15 cellular contexts compared by ENCODE assay signal in the genomic region with DNA sequence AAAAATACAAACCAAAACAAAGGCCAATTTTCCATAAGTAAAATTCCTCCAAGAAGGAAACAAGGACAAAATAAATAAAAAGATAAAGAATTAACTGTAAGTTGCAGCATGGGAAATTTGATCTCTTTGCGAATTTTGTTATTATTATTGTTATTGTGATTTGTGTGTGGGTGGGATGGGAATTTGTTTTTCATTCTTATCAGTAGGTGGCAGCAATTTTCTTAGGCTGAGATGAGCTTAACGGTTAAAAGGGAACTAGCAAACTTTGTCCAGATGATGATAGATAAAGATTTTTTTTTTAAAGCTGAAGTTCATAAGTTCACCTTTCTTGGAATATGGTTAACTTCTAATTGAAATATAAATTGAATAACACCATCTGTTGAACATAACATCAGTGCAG.
DNase-seq lines count a peak whose midpoint lies in the region; ATAC-seq and TF ChIP-seq lines count a peak whose summit lies in the region.
"Had no signal": no experiment of that assay in that cellular context is flagged by ENCODE, and none has a peak within 500 bp of the region (broad histone marks: within the 10 kb centered on the region; RNA-seq: fewer than 3 reads in every experiment).

No MANE protein-coding gene starts in this region.

- H3K9me3 Mint-ChIP-seq in HFFc6, result no peaks in the 10 kb centered on the region
- H3K9me3 Mint-ChIP-seq: activated naive CD8-positive, alpha-beta T cell treated with anti-CD3 and anti-CD28 coated beads, Interleukin-2, amount 10 ng/mL, durations not matched to agents 7 days and 5 days had no signal

- TF ChIP-seq CTCF in BJ (IDR thresholded peaks at IDR 0.05; ENCODE audit: insufficient read depth, low read depth, low read length) (0 out of 2 replicates have a peak, but pooled peaks have one; percentile 9), HFFc6 (IDR thresholded peaks at IDR 0.05) (peak; percentile 39; the same call in 1 of the 2 replicates)

- no peak for ATAC-seq in GM19463 (IDR thresholded peaks at IDR 0.05; ENCODE audit: unreplicated experiment)
- ATAC-seq: stimulated activated naive CD8-positive, alpha-beta T cell treated with anti-CD3 and anti-CD28 coated beads, Interleukin-15, Interleukin-2, amounts not matched to agents 100 U/mL and 50 U/mL, for 24 hours had no signal

- no peaks in the 10 kb centered on the region for H3K36me3 ChIP-seq in BJ (ENCODE audit: control insufficient read depth, insufficient read depth, low read length)
- H3K36me3 ChIP-seq in MG63, result no peaks in the 10 kb centered on the region

- H3K4me1 Mint-ChIP-seq in HFFc6 (ENCODE audit: low read depth), result no peaks in the 10 kb centered on the region
- H3K4me1 Mint-ChIP-seq: activated naive CD8-positive, alpha-beta T cell treated with anti-CD3 and anti-CD28 coated beads, Interleukin-2, amount 10 ng/mL, durations not matched to agents 7 days and 5 days; mesothelial cell of epicardium had no signal

- no peak overlapping the region for H3K27ac Mint-ChIP-seq in HFFc6
- H3K27ac Mint-ChIP-seq: activated naive CD8-positive, alpha-beta T cell treated with anti-CD3 and anti-CD28 coated beads, Interleukin-2, amount 10 ng/mL, durations not matched to agents 7 days and 5 days; CD4-positive, CD25-positive, alpha-beta regulatory T cell; mesothelial cell of epicardium had no signal

- peaks cover 4% of the 10 kb centered on the region for H3K27me3 Mint-ChIP-seq in HFFc6 (ENCODE audit: insufficient read depth)
- H3K27me3 Mint-ChIP-seq: CD4-positive, CD25-positive, alpha-beta regulatory T cell had no signal

- DNase-seq in BJ (ENCODE audit: low read depth) (no peak), HFFc6 (no peak), amniotic epithelial cell (ENCODE audit: low read depth) (peak; percentile 2), iris pigment epithelial cell (ENCODE audit: low read depth) (peak; percentile 13), AG20443 (ENCODE audit: low spot score) (no peak), MG63 (no peak)
- DNase-seq in activated T-cell treated with anti-CD3 and anti-CD28 coated beads, Interleukin-2, amount 50 U/mL, for 48 hours, result no peak
- DNase-seq: activated naive CD8-positive, alpha-beta T cell treated with anti-CD3 and anti-CD28 coated beads, Interleukin-2, amount 10 ng/mL, durations not matched to agents 7 days and 5 days; CD4-positive, CD25-positive, alpha-beta regulatory T cell; NCI-H1930; RPMI8226; stimulated activated CD4-positive, alpha-beta T cell treated with anti-CD3 and anti-CD28 coated beads, Interleukin-4, amount 100 ng/mL, for 24 hours; stimulated activated naive CD8-positive, alpha-beta T cell treated with anti-CD3 and anti-CD28 coated beads, Interleukin-15, Interleukin-2, amounts not matched to agents 100 U/mL and 50 U/mL, for 24 hours had no signal

- H3K4me3 ChIP-seq in BJ (ENCODE audit: low read depth, low read length), result no peak overlapping the region
- H3K4me3 ChIP-seq in MG63, result no peak overlapping the region

- no peaks in the 10 kb centered on the region for H3K36me3 Mint-ChIP-seq in HFFc6 (ENCODE audit: low read depth)
- H3K36me3 Mint-ChIP-seq: activated naive CD8-positive, alpha-beta T cell treated with anti-CD3 and anti-CD28 coated beads, Interleukin-2, amount 10 ng/mL, durations not matched to agents 7 days and 5 days; CD4-positive, CD25-positive, alpha-beta regulatory T cell; mesothelial cell of epicardium had no signal

- no peak overlapping the region for H3K4me3 Mint-ChIP-seq in HFFc6
- H3K4me3 Mint-ChIP-seq: activated naive CD8-positive, alpha-beta T cell treated with anti-CD3 and anti-CD28 coated beads, Interleukin-2, amount 10 ng/mL, durations not matched to agents 7 days and 5 days; CD4-positive, CD25-positive, alpha-beta regulatory T cell; mesothelial cell of epicardium had no signal

- CTCF ChIA-PET in BJ (lab: Yijun Ruan, JAX), result no interaction called here

- POLR2A ChIA-PET in BJ (lab: Charles Lee), result no interaction called here

- no peaks in the 10 kb centered on the region for H3K27me3 ChIP-seq in BJ (ENCODE audit: control insufficient read depth, insufficient read depth, low read length)
- H3K27me3 ChIP-seq in MG63, result no peaks in the 10 kb centered on the region

- no peaks in the 10 kb centered on the region for H3K9me3 ChIP-seq in MG63

Comparison
In these comparisons a context has a peak if more than half of its experiments do, and no peak if none do; other contexts are left out.
1. DNase-seq: peak in amniotic epithelial cell (single experiment) and iris pigment epithelial cell (single experiment); none in BJ (single experiment), HFFc6 (single experiment), AG20443 (single experiment), MG63 (single experiment) and activated T-cell treated with anti-CD3 and anti-CD28 coated beads, Interleukin-2, amount 50 U/mL, for 48 hours (0 of 2).